ENCODE assay signal across 10 cellular contexts in genomic region chr2:149994057-149994728, GRCh38.
DNase-seq lines count a peak whose midpoint lies in the region; ATAC-seq and TF ChIP-seq lines count a peak whose summit lies in the region.
"Had no signal": no experiment of that assay in that cellular context is flagged by ENCODE, and none has a peak within 500 bp of the region (broad histone marks: within the 10 kb centered on the region; RNA-seq: fewer than 3 reads in every experiment).

No MANE protein-coding gene starts in this region.

- H3K4me2 ChIP-seq in mesenchymal stem cell (ENCODE audit: low read length, poor library complexity, severe bottlenecking): no peak overlapping the region

- no peak overlapping the region for H3K27ac Mint-ChIP-seq in endodermal cell
- H3K27ac Mint-ChIP-seq: T-helper 1 cell treated with Interleukin-12 subunit alpha and Interleukin-12 subunit beta and Interleukin-4 antibody, amounts not matched to agents 30 μg/mL and 1 μg/mL, for 36 hours had no signal

- 72% methylated on average over 4 of the region's 9 CpGs for whole genome bisulfite sequencing in mesenchymal stem cell
- 91 to 92% methylated on average over 4 to 8 of the region's 9 CpGs for WGBS in endodermal cell (ENCODE audit: insufficient coverage in 1 of 2, insufficient read length in 1 of 2), 2 experiments

- H3K4me1 ChIP-seq in ascending aorta (peaks cover 0 to 26% of the 10 kb centered on the region in 2 donors), mesenchymal stem cell (ENCODE audit: control insufficient read depth, insufficient read depth, low read depth, low read length) (no peaks in the 10 kb centered on the region), endodermal cell (ENCODE audit: control insufficient read depth, insufficient read depth, low read length) (no peaks in the 10 kb centered on the region)

- H3K14ac ChIP-seq in mesenchymal stem cell (ENCODE audit: low read length in 2 of 2): no peak overlapping the region

- H4K91ac ChIP-seq in mesenchymal stem cell (ENCODE audit: low read length): no peak overlapping the region

- H3K27me3 ChIP-seq in MG63: no peaks in the 10 kb centered on the region
- H3K27me3 ChIP-seq in ascending aorta: no peaks in the 10 kb centered on the region
- no peaks in the 10 kb centered on the region for H3K27me3 ChIP-seq in mesenchymal stem cell (ENCODE audit: control insufficient read depth in 1 of 2, insufficient read depth in 1 of 2, low read length in 2 of 2)
- no peaks in the 10 kb centered on the region for H3K27me3 ChIP-seq in endodermal cell (ENCODE audit: control insufficient read depth, insufficient read depth, low read length, poor library complexity, severe bottlenecking)

- H3K9me3 ChIP-seq in MG63 (peaks cover 3% of the 10 kb centered on the region; the same call in 1 of the 2 replicates), ascending aorta (no peaks in the 10 kb centered on the region), mesenchymal stem cell (ENCODE audit: control insufficient read depth, low read length) (no peaks in the 10 kb centered on the region), endodermal cell (ENCODE audit: control insufficient read depth, low read length) (no peaks in the 10 kb centered on the region)

- H3K79me1 ChIP-seq in mesenchymal stem cell (replicated peaks; ENCODE audit: low read length, poor library complexity, severe bottlenecking): no peaks in the 10 kb centered on the region

- no peak overlapping the region for H2BK5ac ChIP-seq in mesenchymal stem cell (ENCODE audit: low read depth, low read length, poor library complexity, severe bottlenecking)

- H3K36me3 ChIP-seq in MG63 (no peaks in the 10 kb centered on the region), ascending aorta (no peaks in the 10 kb centered on the region), mesenchymal stem cell (ENCODE audit: control insufficient read depth in 1 of 2, insufficient read depth in 2 of 2, low read depth in 1 of 2, low read length in 2 of 2) (no peaks in the 10 kb centered on the region), endodermal cell (ENCODE audit: control insufficient read depth, insufficient read depth, low read length) (no peaks in the 10 kb centered on the region)

- H2BK120ac ChIP-seq in mesenchymal stem cell (ENCODE audit: low read depth, low read length): no peak overlapping the region

- H3K9me3 Mint-ChIP-seq in endodermal cell: peaks cover 4% of the 10 kb centered on the region

- no peak overlapping the region for H2AFZ ChIP-seq in mesenchymal stem cell (ENCODE audit: low read depth, low read length)

- no peak overlapping the region for H3K18ac ChIP-seq in mesenchymal stem cell (ENCODE audit: low read depth in 1 of 2, low read length in 2 of 2)

- H3K9ac ChIP-seq in mesenchymal stem cell (ENCODE audit: low read length) (no peak overlapping the region), endodermal cell (ENCODE audit: extremely low read depth, low read length, poor library complexity, severe bottlenecking) (no peak overlapping the region)

- in situ Hi-C loops in Caki2 (cut with HindIII; ENCODE audit: low pct_unique_long_range_greater_than_20kb, low sequenced_read_pairs): no loop called here

- no peak overlapping the region for H3K4me3 Mint-ChIP-seq in endodermal cell
- H3K4me3 Mint-ChIP-seq: T-helper 1 cell treated with Interleukin-12 subunit alpha and Interleukin-12 subunit beta and Interleukin-4 antibody, amounts not matched to agents 30 μg/mL and 1 μg/mL, for 36 hours had no signal

- TF ChIP-seq CTCF in ascending aorta (IDR thresholded peaks at IDR 0.05) (no peak), endodermal cell (conservative IDR thresholded peaks at IDR 0.05) (no peak)

- no peak overlapping the region for H2AK5ac ChIP-seq in mesenchymal stem cell (ENCODE audit: low read length, severe bottlenecking)

- no peaks in the 10 kb centered on the region for H3K36me3 Mint-ChIP-seq in endodermal cell (ENCODE audit: low read depth)

- H3K27me3 Mint-ChIP-seq in endodermal cell (ENCODE audit: insufficient read depth): no peaks in the 10 kb centered on the region

- H3K27ac ChIP-seq in ascending aorta: peak overlapping the region; percentile 71 to 81
- no peak overlapping the region for H3K27ac ChIP-seq in mesenchymal stem cell (ENCODE audit: low read length, poor library complexity, severe bottlenecking)
- no peak overlapping the region for H3K27ac ChIP-seq in substantia nigra (ENCODE audit: low read depth, low read length, poor library complexity, severe bottlenecking)
- H3K27ac ChIP-seq in endodermal cell (ENCODE audit: low read depth, low read length): no peak overlapping the region
- H3K27ac ChIP-seq: skin epidermis had no signal

- no peak overlapping the region for H4K8ac ChIP-seq in mesenchymal stem cell (ENCODE audit: low read length)

- H2BK12ac ChIP-seq in mesenchymal stem cell (ENCODE audit: low read length in 2 of 2): no peak overlapping the region

- no peak for ATAC-seq in GM21576 (IDR thresholded peaks at IDR 0.05; ENCODE audit: unreplicated experiment)

- H3K4ac ChIP-seq in mesenchymal stem cell (ENCODE audit: low read depth in 1 of 2, low read length in 2 of 2): no peak overlapping the region

- DNase-seq in Caki2 (ENCODE audit: low read depth) (peak; percentile 86), MG63 (peak; percentile 78), ascending aorta (ENCODE audit: low spot score in 2 of 2) (no peak), mesenchymal stem cell (peak; percentile 22), substantia nigra (lab: John Stamatoyannopoulos, UW) (no peak), SIG-M5 treated with dmso at 0.1 percent for 504 hours (lab: John Stamatoyannopoulos, UW; ENCODE audit: unreplicated experiment) (no peak), endodermal cell (no peak)

- no peak overlapping the region for H3K23ac ChIP-seq in mesenchymal stem cell (ENCODE audit: low read length in 2 of 2)

- intact Hi-C loops in ascending aorta (cut with DNase I): loop anchor here (5.0 to 10.0 kb wide), 3 partner anchors 281 to 493 kb away; partner anchors contain the start of genes MMADHC and RND3

- peaks cover 3% of the 10 kb centered on the region for H3K4me1 Mint-ChIP-seq in endodermal cell

- H2BK15ac ChIP-seq in mesenchymal stem cell (ENCODE audit: low read depth, poor library complexity, severe bottlenecking): no peak overlapping the region

- H3K4me3 ChIP-seq in MG63 (no peak overlapping the region), ascending aorta (no peak overlapping the region), mesenchymal stem cell (ENCODE audit: insufficient read depth in 1 of 2, low read depth in 1 of 2, low read length in 2 of 2) (no peak overlapping the region), endodermal cell (ENCODE audit: low read length) (no peak overlapping the region)
- H3K4me3 ChIP-seq: skin epidermis had no signal

Comparison
In these comparisons a context has a peak if more than half of its experiments do, and no peak if none do; other contexts are left out.
1. DNase-seq: peak in Caki2 (single experiment), MG63 (single experiment) and mesenchymal stem cell (single experiment); none in ascending aorta (0 of 2), substantia nigra (0 of 49), SIG-M5 treated with dmso at 0.1 percent for 504 hours (single experiment) and endodermal cell (single experiment).
2. H3K27ac ChIP-seq: peak in ascending aorta (2 of 2); none in mesenchymal stem cell (single experiment), substantia nigra (single experiment) and endodermal cell (single experiment).